8 cellular contexts compared by ENCODE assay signal in the genomic region with DNA sequence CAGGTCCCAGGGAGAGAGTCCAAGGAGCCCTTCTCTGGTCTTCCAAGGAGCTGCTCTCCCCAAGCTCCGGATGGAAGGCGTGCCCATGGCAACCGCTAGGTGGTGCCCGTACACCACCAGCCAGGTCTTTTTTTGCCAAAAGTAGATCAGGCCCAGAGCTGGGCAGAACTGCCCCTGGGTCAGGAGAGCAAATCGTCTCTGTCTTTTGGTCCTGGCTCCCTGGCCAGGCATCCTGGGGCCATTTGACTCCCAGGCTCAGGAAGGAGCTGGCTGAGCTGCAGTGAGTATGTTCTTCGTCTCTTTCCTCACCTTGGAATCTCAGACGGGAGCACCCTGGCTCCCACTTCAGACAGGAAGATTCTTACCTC. TPM values are rescaled to one million over a fixed set of nuclear protein-coding genes. Genes with fewer than 3 reads are reported as not detected.
A peak's percentile ranks its signal among the peaks of the same experiment; 100 is the strongest.
DNase-seq lines count a peak whose midpoint lies in the region; ATAC-seq and TF ChIP-seq lines count a peak whose summit lies in the region.

No MANE protein-coding gene starts in this region.

- no peak overlapping the region for H3K9ac ChIP-seq in DND-41 (ENCODE audit: low read depth, low read length)

- intact Hi-C loops in left lung (cut with DNase I) = loop anchor here in 1 of 2 donors (2.0 kb wide), 1 partner anchor 49 kb away; no protein-coding TSS in a partner anchor

- H3K27me3 ChIP-seq in DND-41 (ENCODE audit: insufficient read depth, low read length, poor library complexity) (no peaks in the 10 kb centered on the region), left lung (no peaks in the 10 kb centered on the region)

- H2AFZ ChIP-seq in DND-41 (ENCODE audit: low read depth, low read length) = no peak overlapping the region

- H3K27ac ChIP-seq in DND-41 (ENCODE audit: low read length) = no peak overlapping the region
- H3K27ac ChIP-seq in left lung = peak overlapping the region in 1 of 2 donors; percentile 40

- H3K4me3 ChIP-seq in DND-41 (ENCODE audit: low read depth in 1 of 2, low read length in 2 of 2) (no peak overlapping the region), choroid plexus epithelial cell (ENCODE audit: low read depth, low read length) (no peak overlapping the region), left lung (peak overlapping the region in 1 of 2 donors; percentile 16)

- no peaks in the 10 kb centered on the region for H3K9me3 ChIP-seq in DND-41 (ENCODE audit: insufficient read depth, low read length, severe bottlenecking)
- H3K9me3 ChIP-seq in left lung = no peaks in the 10 kb centered on the region

- no peaks in the 10 kb centered on the region for H3K36me3 ChIP-seq in DND-41 (ENCODE audit: insufficient read depth, low read length)
- no peaks in the 10 kb centered on the region for H3K36me3 ChIP-seq in left lung

- H3K4me1 ChIP-seq in DND-41 (ENCODE audit: insufficient read depth, low read length) = peaks cover 7% of the 10 kb centered on the region
- H3K4me1 ChIP-seq in left lung = peaks cover 24 to 81% of the 10 kb centered on the region in 2 donors

- peak; percentile 72 for DNase-seq in DND-41
- peak; percentile 21 for DNase-seq in NCI-H446 treated with DMSO at 0.1 percent for 48 hours (lab: John Stamatoyannopoulos, UW)
- DNase-seq in activated CD4-positive, alpha-beta T cell treated with anti-CD3 and anti-CD28 coated beads for 4 hours = peak; percentile 71 to 78
- DNase-seq in choroid plexus epithelial cell (ENCODE audit: low read depth) = peak; percentile 79
- peak; percentile 86 to 95 for DNase-seq in left lung
- peak; percentile 78 to 81 for DNase-seq in stimulated activated CD4-positive, alpha-beta T cell treated with anti-CD3 and anti-CD28 coated beads, Interleukin-2, amount 100 ng/mL, for 24 hours

- no peak overlapping the region for H3K4me2 ChIP-seq in DND-41 (ENCODE audit: insufficient read depth, low read length)

- H4K20me1 ChIP-seq in DND-41 (ENCODE audit: insufficient read depth, low read length) = peaks cover 8% of the 10 kb centered on the region; the same call in 1 of the 2 replicates

- H3K79me2 ChIP-seq in DND-41 (ENCODE audit: insufficient read depth, low read length) = no peaks in the 10 kb centered on the region

- ATAC-seq in DND-41 (ENCODE audit: insufficient read depth, low read depth) = peak; percentile 89
- peak; percentile 64 for ATAC-seq in HG02678 (IDR thresholded peaks at IDR 0.05; ENCODE audit: unreplicated experiment)
- ATAC-seq in left lung = peak; percentile 91
- no peak for ATAC-seq in GM18868 (IDR thresholded peaks at IDR 0.05; ENCODE audit: unreplicated experiment)

- TF ChIP-seq CTCF in DND-41 (IDR thresholded peaks at IDR 0.05; ENCODE audit: borderline replicate concordance, extremely low read depth, low read length, poor library complexity, severe bottlenecking) = peak; percentile 98
- TF ChIP-seq CTCF in choroid plexus epithelial cell (conservative IDR thresholded peaks at IDR 0.05; ENCODE audit: low read depth, low read length) = peak; percentile 99
- TF ChIP-seq CTCF in left lung (IDR thresholded peaks at IDR 0.05) = peak; percentile 96 to 98

RNA-seq across cellular contexts. Expression of gene BCL3, which starts 24.6 kb away (rescaled TPM):
- 10 to 100 TPM; 48.2 to 79.9 TPM for total RNA-seq in left lung

RNA-seq across cellular contexts. Expression of gene CEACAM16, which starts 25.0 kb away (rescaled TPM):
- under 1 TPM in 1 of 2 donors, not detected in 1; 0.20 TPM for total RNA-seq in left lung

RNA-seq across cellular contexts. Expression of gene CEACAM19, which starts 52.7 kb away (rescaled TPM):
- 1 to 10 TPM; 4.1 to 5.4 TPM for total RNA-seq in left lung

RNA-seq across cellular contexts. Expression of gene CBLC, which starts 53.8 kb away (rescaled TPM):
- total RNA-seq in left lung = 1 to 10 TPM; 5.2 to 6.1 TPM

Comparison
In these comparisons a context has a peak if more than half of its experiments do, and no peak if none do; other contexts are left out.
1. DNase-seq: peak in every context shown above with its lines; median percentile 90 in left lung; 80 in stimulated activated CD4-positive, alpha-beta T cell treated with anti-CD3 and anti-CD28 coated beads, Interleukin-2, amount 100 ng/mL, for 24 hours; 79 in choroid plexus epithelial cell; 74 in activated CD4-positive, alpha-beta T cell treated with anti-CD3 and anti-CD28 coated beads for 4 hours; 72 in DND-41; 21 in NCI-H446 treated with DMSO at 0.1 percent for 48 hours.